In genomic region chr10:132055616-132056015, GRCh38 we compare ENCODE assay signal across 19 cellular contexts. TPM values are rescaled to one million over a fixed set of nuclear protein-coding genes. Genes with fewer than 3 reads are reported as not detected.
DNase-seq lines count a peak whose midpoint lies in the region; TF ChIP-seq lines count a peak whose summit lies in the region.
"Had no signal": no experiment of that assay in that cellular context is flagged by ENCODE, and none has a peak within 500 bp of the region (broad histone marks: within the 10 kb centered on the region; RNA-seq: fewer than 3 reads in every experiment).

No MANE protein-coding gene starts in this region.

- H3K4me3 ChIP-seq in osteoblast (ENCODE audit: insufficient read depth, low read length) = no peak overlapping the region
- H3K4me3 ChIP-seq: BLaER1, GM23248 had no signal

- no peak overlapping the region for H3K27ac ChIP-seq in osteoblast (ENCODE audit: low read depth, low read length)
- H3K27ac ChIP-seq: 22Rv1, BLaER1, C4-2B, GM23248 had no signal

- no peaks in the 10 kb centered on the region for H3K27me3 ChIP-seq in osteoblast (ENCODE audit: insufficient read depth, low read length)
- H3K27me3 ChIP-seq: BLaER1 had no signal

- peaks cover 2% of the 10 kb centered on the region for H3K36me3 Mint-ChIP-seq in chondrocyte (ENCODE audit: low read depth)

- H3K4me1 Mint-ChIP-seq in chondrocyte (ENCODE audit: low read depth) = no peaks in the 10 kb centered on the region
- H3K4me1 Mint-ChIP-seq: B cell; CD4-positive, CD25-positive, alpha-beta regulatory T cell had no signal

- no peak overlapping the region for H3K27ac Mint-ChIP-seq in chondrocyte (ENCODE audit: unreplicated experiment)
- H3K27ac Mint-ChIP-seq: B cell; CD4-positive, CD25-positive, alpha-beta regulatory T cell; CD8-positive, alpha-beta T cell had no signal

- no peak overlapping the region for H3K4me3 Mint-ChIP-seq in chondrocyte (ENCODE audit: unreplicated experiment)
- H3K4me3 Mint-ChIP-seq: B cell; CD4-positive, CD25-positive, alpha-beta regulatory T cell; CD8-positive, alpha-beta T cell had no signal

- H3K4me1 ChIP-seq in osteoblast (ENCODE audit: insufficient read depth, low read length) = no peaks in the 10 kb centered on the region

- no peak for TF ChIP-seq CTCF in chondrocyte (IDR thresholded peaks at IDR 0.05)
- no peak for TF ChIP-seq CTCF in osteoblast (IDR thresholded peaks at IDR 0.05; ENCODE audit: extremely low read depth, low read depth, low read length)

- no peaks in the 10 kb centered on the region for H3K36me3 ChIP-seq in osteoblast (ENCODE audit: insufficient read depth, low read length)
- H3K36me3 ChIP-seq: BLaER1 had no signal

- peak in 2 of 3 experiments; percentile 17 to 64 for DNase-seq in NCI-H1417 (lab: John Stamatoyannopoulos, UW)
- no peak for DNase-seq in NCI-H1417 treated with DMSO at 0.1 percent for 48 hours (lab: John Stamatoyannopoulos, UW)
- DNase-seq in chondrocyte (ENCODE audit: low spot score) = peak; percentile 42
- peak; percentile 86 for DNase-seq in osteoblast (ENCODE audit: insufficient read length, low spot score, missing footprints)
- no peak for DNase-seq in activated T-cell treated with anti-CD3 and anti-CD28 coated beads, Interleukin-2, amount 50 U/mL, for 1 hour
- no peak for DNase-seq in T-helper 1 cell
- DNase-seq in NCI-H2081 (lab: John Stamatoyannopoulos, UW) = no peak
- DNase-seq: CD4-positive, CD25-positive, alpha-beta regulatory T cell; CD8-positive, alpha-beta T cell; DMS 273 treated with DMSO at 0.1 percent for 48 hours; DMS53; DMS79 treated with DMSO at 0.1 percent for 48 hours; GF-D8; GM23248; HCEC 1CT had no signal

- no peak overlapping the region for H3K4me2 ChIP-seq in osteoblast (ENCODE audit: insufficient read depth, low read length)
- H3K4me2 ChIP-seq: BLaER1 had no signal

- H3K9me3 ChIP-seq in osteoblast (ENCODE audit: low read depth, low read length) = peaks cover 9% of the 10 kb centered on the region

- H4K20me1 ChIP-seq in osteoblast (ENCODE audit: insufficient read depth, low read length) = no peaks in the 10 kb centered on the region

- H3K79me2 ChIP-seq in osteoblast (ENCODE audit: insufficient read depth, low read length) = no peaks in the 10 kb centered on the region

- peaks cover 21% of the 10 kb centered on the region for H3K27me3 Mint-ChIP-seq in chondrocyte (ENCODE audit: low read depth)

- no peak overlapping the region for H2AFZ ChIP-seq in osteoblast (ENCODE audit: low read length)
- H2AFZ ChIP-seq: GM23248 had no signal

- peaks cover 11% of the 10 kb centered on the region for H3K9me3 Mint-ChIP-seq in chondrocyte (ENCODE audit: low read depth)

RNA-seq across cellular contexts. Expression of gene JAKMIP3, which starts 10.1 kb away (rescaled TPM):
- 0.67 to 1.6 TPM (median 0.69 TPM) in 3 replicates for total RNA-seq in chondrocyte
- total RNA-seq in osteoblast = 0.29 and 0.36 TPM in 2 replicates
- total RNA-seq: GM23248 had no signal

Comparison
In these comparisons a context has a peak if more than half of its experiments do, and no peak if none do; other contexts are left out.
1. DNase-seq: peak in NCI-H1417 (2 of 3), chondrocyte (single experiment) and osteoblast (single experiment); none in NCI-H1417 treated with DMSO at 0.1 percent for 48 hours (single experiment), activated T-cell treated with anti-CD3 and anti-CD28 coated beads, Interleukin-2, amount 50 U/mL, for 1 hour (single experiment), T-helper 1 cell (0 of 5) and NCI-H2081 (0 of 2).